In the genomic region with DNA sequence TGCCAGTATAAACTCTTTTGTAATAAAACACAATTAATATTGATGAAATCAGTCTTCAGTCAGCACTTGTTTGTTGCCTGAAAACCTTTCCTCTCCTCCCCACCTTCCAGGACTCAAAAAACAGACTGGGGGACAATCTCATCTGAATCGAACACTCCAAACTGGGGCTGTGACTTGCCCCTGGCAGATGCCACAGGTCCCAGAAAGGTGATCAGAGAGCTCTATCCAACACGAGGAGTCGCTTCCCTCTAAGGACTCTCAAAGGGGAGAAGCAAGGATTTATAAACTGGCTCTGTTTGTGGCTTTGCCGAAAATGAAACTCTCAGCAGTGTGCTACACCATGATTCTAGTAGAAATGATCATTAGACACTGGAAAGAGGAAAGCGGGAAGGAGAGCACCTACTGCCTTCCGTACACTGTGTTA, we compare ENCODE assay signal across 14 cellular contexts.
DNase-seq lines count a peak whose midpoint lies in the region; ATAC-seq, FAIRE-seq and TF ChIP-seq lines count a peak whose summit lies in the region.
"Had no signal": no experiment of that assay in that cellular context is flagged by ENCODE, and none has a peak within 500 bp of the region (broad histone marks: within the 10 kb centered on the region; RNA-seq: fewer than 3 reads in every experiment).

No MANE protein-coding gene starts in this region.

- H3K14ac ChIP-seq in H1 (ENCODE audit: insufficient read length): no peak overlapping the region

- TF ChIP-seq RAD21 in H1 (IDR thresholded peaks at IDR 0.05 in 1 of 2, conservative IDR thresholded peaks at IDR 0.05 in 1 of 2; ENCODE audit: low read depth in 2 of 2, low read length in 2 of 2): no peak

- H2BK120ac ChIP-seq in H1 (replicated peaks; ENCODE audit: low read depth, low read length): no peak overlapping the region

- in situ Hi-C loops in G401 (cut with HindIII; ENCODE audit: low sequenced_read_pairs): no loop called here

- no peak overlapping the region for H3K4ac ChIP-seq in H1 (replicated peaks; ENCODE audit: insufficient read length, low read depth, low read length)

- H3K23me2 ChIP-seq in H1 (ENCODE audit: low read depth, low read length): no peaks in the 10 kb centered on the region

- BruUV-seq in PC-3 (replicated peaks; lab: Mats Ljungman, UMichigan): no TSS peak

- H3F3A ChIP-seq in PC-3 (ENCODE audit: low read length, unreplicated experiment): peaks cover 5% of the 10 kb centered on the region

- no peak overlapping the region for H3K56ac ChIP-seq in H1 (replicated peaks; ENCODE audit: insufficient read length, low read depth, low read length)

- FAIRE-seq in H1 (lab: Jason Lieb, UNC): no peak
- FAIRE-seq: bronchial epithelial cell, HTR-8/SVneo, pancreas had no signal

- 84% methylated on average over 6 of the region's 6 CpGs; no CpG with 5 or more reads in 1 of the 2 experiments for WGBS in H1 (ENCODE audit: extremely low coverage in 1 of 2, insufficient coverage in 1 of 2, insufficient read length in 1 of 2, insufficient replicate concordance in 2 of 2, low coverage in 1 of 2, low lambda C conversion rate in 2 of 2, missing lambda C conversion rate in 1 of 2), 2 experiments

- H3K4me3 ChIP-seq in PC-3 (ENCODE audit: low read length): no peak overlapping the region
- no peak overlapping the region for H3K4me3 ChIP-seq in H1 (ENCODE audit: extremely low read depth in 1 of 4, insufficient read depth in 2 of 4, low read depth in 3 of 4, low read length in 4 of 4)
- H3K4me3 ChIP-seq in osteoblast (ENCODE audit: insufficient read depth, low read length): peak overlapping the region; percentile 7
- H3K4me3 ChIP-seq: BLaER1 treated with 17β-estradiol and CSF1 and Interleukin-3, amounts not matched to agents 10 nM and 100 nM; pancreas had no signal

- H3K79me2 ChIP-seq in PC-3 (ENCODE audit: low read length) (no peaks in the 10 kb centered on the region), H1 (ENCODE audit: control insufficient read depth in 1 of 2, insufficient read depth in 2 of 2, low read length in 2 of 2) (no peaks in the 10 kb centered on the region), osteoblast (ENCODE audit: insufficient read depth, low read length) (no peaks in the 10 kb centered on the region)

- H3K4me2 ChIP-seq in PC-3 (ENCODE audit: low read length) (no peak overlapping the region), H1 (ENCODE audit: insufficient read depth in 1 of 2, low read depth in 2 of 2, low read length in 2 of 2) (no peak overlapping the region), osteoblast (ENCODE audit: insufficient read depth, low read length) (peak overlapping the region; percentile 24)
- H3K4me2 ChIP-seq: BLaER1 treated with 17β-estradiol and CSF1 and Interleukin-3, amounts not matched to agents 10 nM and 100 nM had no signal

- H4K5ac ChIP-seq in H1 (ENCODE audit: insufficient read length, low read depth, low read length): no peak overlapping the region

- H3K9me2 ChIP-seq in PC-3 (replicated peaks; ENCODE audit: low read length): no peaks in the 10 kb centered on the region

- no peaks in the 10 kb centered on the region for H4K20me1 ChIP-seq in PC-3 (ENCODE audit: low read length)
- H4K20me1 ChIP-seq in H1 (replicated peaks in 1 of 2; ENCODE audit: control insufficient read depth in 1 of 2, insufficient read depth in 2 of 2, low read length in 2 of 2): no peaks in the 10 kb centered on the region
- no peaks in the 10 kb centered on the region for H4K20me1 ChIP-seq in osteoblast (ENCODE audit: insufficient read depth, low read length)
- H4K20me1 ChIP-seq: BLaER1 treated with 17β-estradiol and CSF1 and Interleukin-3, amounts not matched to agents 10 nM and 100 nM had no signal

- H3K23ac ChIP-seq in H1 (ENCODE audit: insufficient read length): no peak overlapping the region

- H2AK5ac ChIP-seq in H1 (ENCODE audit: low read depth, low read length): peak overlapping the region; percentile 17; the same call in 1 of the 2 replicates

- intact Hi-C loops in PC-3 (cut with micrococcal nuclease): no loop called here

- H3K9ac ChIP-seq in PC-3 (ENCODE audit: low read length): no peak overlapping the region
- H3K9ac ChIP-seq in H1 (replicated peaks in 1 of 4; ENCODE audit: extremely low read depth in 1 of 4, low read depth in 3 of 4, low read length in 3 of 4): no peak overlapping the region
- H3K9ac ChIP-seq: BLaER1 treated with 17β-estradiol and CSF1 and Interleukin-3, amounts not matched to agents 10 nM and 100 nM had no signal

- H3K79me1 ChIP-seq in H1 (ENCODE audit: low read depth, low read length): no peaks in the 10 kb centered on the region

- TF ChIP-seq POLR2A in H1 (IDR thresholded peaks at IDR 0.05; ENCODE audit: control extremely low read depth in 1 of 2, low read depth in 2 of 2, low read length in 2 of 2): no peak

- no peak for TF ChIP-seq EP300 in H1 (IDR thresholded peaks at IDR 0.05; ENCODE audit: borderline replicate concordance in 1 of 2, low read depth in 2 of 2, low read length in 2 of 2)

- POLR2A ChIA-PET in PC-3 (lab: Charles Lee; ENCODE audit: unreplicated experiment) (interaction anchor here (0.8 to 1.2 kb wide), 2 partner anchors 25 to 200 kb away, joined by 4 read pairs; no protein-coding TSS in a partner anchor), H1 (lab: Charles Lee; ENCODE audit: partially characterized antibody) (interaction anchor here (1.1 to 6.3 kb wide), 4 partner anchors 17 to 46 kb away, joined by 3 to 37 read pairs (median 3); no protein-coding TSS in a partner anchor)

- peak overlapping the region; percentile 80; the same call in 1 of the 2 replicates for H2BK20ac ChIP-seq in H1 (ENCODE audit: low read length)

- no peak for TF ChIP-seq CTCF in PC-3 (conservative IDR thresholded peaks at IDR 0.05; ENCODE audit: low read depth, low read length)
- TF ChIP-seq CTCF in H1 (IDR thresholded peaks at IDR 0.05; ENCODE audit: control extremely low read depth in 1 of 3, insufficient read depth in 1 of 3, low read depth in 1 of 3, low read length in 3 of 3): no peak
- no peak for TF ChIP-seq CTCF in osteoblast (IDR thresholded peaks at IDR 0.05; ENCODE audit: extremely low read depth, low read depth, low read length)

- no peak overlapping the region for H4K91ac ChIP-seq in H1 (replicated peaks; ENCODE audit: insufficient read length, low read length)

- no peaks in the 10 kb centered on the region for H3K27me3 ChIP-seq in PC-3 (ENCODE audit: low read length)
- H3K27me3 ChIP-seq in H1 (replicated peaks in 1 of 4; ENCODE audit: control insufficient read depth in 3 of 4, extremely low read depth in 1 of 4, insufficient read depth in 3 of 4, low read length in 3 of 4): no peaks in the 10 kb centered on the region
- no peaks in the 10 kb centered on the region for H3K27me3 ChIP-seq in osteoblast (ENCODE audit: insufficient read depth, low read length)
- H3K27me3 ChIP-seq: BLaER1 treated with 17β-estradiol and CSF1 and Interleukin-3, amounts not matched to agents 10 nM and 100 nM; pancreas had no signal

- H2AFZ ChIP-seq in PC-3 (ENCODE audit: low read length) (peak overlapping the region; percentile 2; the same call in 1 of the 2 replicates), H1 (ENCODE audit: low read length) (no peak overlapping the region), osteoblast (ENCODE audit: low read length) (peak overlapping the region; percentile 37)

- H2BK5ac ChIP-seq in H1 (ENCODE audit: low read depth, low read length): peak overlapping the region; percentile 50; the same call in 1 of the 2 replicates

- peak overlapping the region; percentile 71; the same call in 1 of the 2 replicates for H3K18ac ChIP-seq in H1 (ENCODE audit: extremely low read depth, low read length)

- peak overlapping the region; percentile 5; the same call in 1 of the 2 replicates for H2BK15ac ChIP-seq in H1 (ENCODE audit: low read length)

- H4K8ac ChIP-seq in H1 (ENCODE audit: extremely low read depth, insufficient read depth, low read length): no peak overlapping the region

- H3K4me1 ChIP-seq in PC-3 (ENCODE audit: insufficient read depth, low read length) (peaks cover 42% of the 10 kb centered on the region), H1 (replicated peaks in 1 of 4; ENCODE audit: control insufficient read depth in 3 of 4, insufficient read depth in 4 of 4, low read length in 3 of 4) (peaks cover 0 to 8% (median 3%) of the 10 kb centered on the region in 4 experiments; a peak in 5 of 7 replicates), osteoblast (ENCODE audit: insufficient read depth, low read length) (peaks cover 36% of the 10 kb centered on the region)
- H3K4me1 ChIP-seq: pancreas had no signal

- H3K27ac ChIP-seq in PC-3 (ENCODE audit: low read length): no peak overlapping the region
- no peak overlapping the region for H3K27ac ChIP-seq in H1 (ENCODE audit: low read depth, low read length)
- H3K27ac ChIP-seq in osteoblast (ENCODE audit: low read depth, low read length): peak overlapping the region; percentile 92
- H3K27ac ChIP-seq: BLaER1 treated with 17β-estradiol and CSF1 and Interleukin-3, amounts not matched to agents 10 nM and 100 nM; pancreas; WERI-Rb-1 had no signal

- no peak for ATAC-seq in PC-3
- no peak for ATAC-seq in HG03045 (IDR thresholded peaks at IDR 0.05; ENCODE audit: unreplicated experiment)
- ATAC-seq in GM19467 (IDR thresholded peaks at IDR 0.05; ENCODE audit: unreplicated experiment): no peak

- H3K36me3 ChIP-seq in PC-3 (ENCODE audit: low read depth, low read length) (no peaks in the 10 kb centered on the region), H1 (ENCODE audit: control insufficient read depth in 2 of 4, insufficient read depth in 4 of 4, low read length in 3 of 4) (no peaks in the 10 kb centered on the region), osteoblast (ENCODE audit: insufficient read depth, low read length) (no peaks in the 10 kb centered on the region)
- H3K36me3 ChIP-seq: BLaER1 treated with 17β-estradiol and CSF1 and Interleukin-3, amounts not matched to agents 10 nM and 100 nM; pancreas; WERI-Rb-1 had no signal

- DNase-seq in G401 (ENCODE audit: low spot score) (peak; percentile 31), PC-3 (no peak), H1 (ENCODE audit: low read depth in 1 of 2, low spot score in 2 of 2) (no peak), osteoblast (ENCODE audit: insufficient read length, low spot score, missing footprints) (no peak), NCI-H146 (lab: John Stamatoyannopoulos, UW) (no peak)
- DNase-seq in activated CD4-positive, CD25-positive, alpha-beta regulatory T cell treated with anti-CD3 and anti-CD28 coated beads, Interleukin-2, amount 50 U/mL, for 72 hours: no peak
- DNase-seq: NCI-H1092, pancreas, WERI-Rb-1 had no signal

- CTCF ChIA-PET in PC-3 (lab: Charles Lee): interaction anchor here (0.6 kb wide), 1 partner anchor 53 kb away, joined by 3 read pairs; no protein-coding TSS in a partner anchor
- CTCF ChIA-PET in H1 (lab: Charles Lee; ENCODE audit: partially characterized antibody): interaction anchor here (0.6 to 3.4 kb wide), 3 partner anchors 9 to 17 kb away, joined by 3 to 16 read pairs (median 4); no protein-coding TSS in a partner anchor

- H2BK12ac ChIP-seq in H1 (ENCODE audit: low read depth, low read length): peak overlapping the region; percentile 63; the same call in 1 of the 2 replicates

- H3K9me3 ChIP-seq in PC-3 (ENCODE audit: low read length): no peaks in the 10 kb centered on the region
- no peaks in the 10 kb centered on the region for H3K9me3 ChIP-seq in H1 (ENCODE audit: insufficient read depth in 2 of 2, low read depth in 1 of 2, low read length in 1 of 2)
- no peaks in the 10 kb centered on the region for H3K9me3 ChIP-seq in osteoblast (ENCODE audit: low read depth, low read length)
- H3K9me3 ChIP-seq: BLaER1 treated with 17β-estradiol and CSF1 and Interleukin-3, amounts not matched to agents 10 nM and 100 nM; pancreas had no signal
